In the genomic region with DNA sequence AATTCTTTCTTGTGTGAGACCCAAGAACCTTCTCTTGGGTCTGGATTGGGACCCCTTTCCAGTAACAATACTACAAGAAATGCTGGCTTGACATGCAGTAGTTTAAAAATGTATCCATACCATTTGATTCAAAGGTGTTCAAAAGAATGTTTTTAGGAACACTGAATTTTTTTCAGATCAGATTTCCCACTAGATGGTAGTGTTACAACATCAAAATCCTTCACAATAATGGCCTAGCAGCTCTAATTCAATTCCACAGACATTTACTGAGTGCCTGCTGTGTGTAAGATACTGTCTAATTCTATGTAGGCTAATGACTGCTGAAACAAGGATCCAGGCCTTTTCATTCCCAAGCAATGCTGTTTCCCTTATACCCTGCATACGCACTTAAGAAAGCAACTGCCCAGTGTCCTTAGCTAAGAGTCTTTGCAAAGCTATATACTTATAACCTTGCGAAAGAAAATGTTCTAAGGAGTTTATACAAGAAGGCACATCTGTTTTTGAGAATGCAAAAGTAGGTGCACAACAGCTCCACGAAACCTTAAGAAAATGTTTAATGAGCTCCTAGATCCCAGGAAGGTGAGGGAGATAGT, we compare ENCODE assay signal across 9 cellular contexts. TPM values are rescaled to one million over a fixed set of nuclear protein-coding genes. Genes with fewer than 3 reads are reported as not detected.
DNase-seq lines count a peak whose midpoint lies in the region; ATAC-seq and TF ChIP-seq lines count a peak whose summit lies in the region.
"Had no signal": no experiment of that assay in that cellular context is flagged by ENCODE, and none has a peak within 500 bp of the region (broad histone marks: within the 10 kb centered on the region; RNA-seq: fewer than 3 reads in every experiment).

No MANE protein-coding gene starts in this region.

- H3K27ac Mint-ChIP-seq in activated CD4-positive, alpha-beta T cell treated with anti-CD3 and anti-CD28 coated beads, Interleukin-2, amount 10 ng/mL, durations not matched to agents 24 days and 14 days, result no peak overlapping the region

- DNase-seq in cardiac muscle cell (ENCODE audit: low read depth in 1 of 2, low spot score in 1 of 2) (peak; percentile 34 to 59), Right ventricle myocardium inferior (ENCODE audit: missing footprints) (no peak), glomerular visceral epithelial cell (ENCODE audit: extremely low spot score) (peak; percentile 10), osteoblast (ENCODE audit: insufficient read length, low spot score, missing footprints) (no peak), coronary artery (ENCODE audit: low spot score) (no peak)
- no peak for DNase-seq in activated CD4-positive, alpha-beta T cell treated with anti-CD3 and anti-CD28 coated beads, Interleukin-2, amount 10 ng/mL, durations not matched to agents 24 days and 14 days
- no peak for DNase-seq in activated effector memory CD4-positive, alpha-beta T cell treated with Interleukin-2 at 50 U/mL for 16 hours

- H3K27me3 ChIP-seq in cardiac muscle cell (no peaks in the 10 kb centered on the region), OCI-LY3 (ENCODE audit: low read depth, low read length) (peaks cover 8% of the 10 kb centered on the region; the same call in 1 of the 2 replicates), osteoblast (ENCODE audit: insufficient read depth, low read length) (no peaks in the 10 kb centered on the region)
- H3K27me3 ChIP-seq: BLaER1 had no signal

- H3K9ac ChIP-seq in OCI-LY3 (ENCODE audit: low read length), result no peak overlapping the region
- H3K9ac ChIP-seq: BLaER1 had no signal

- H3K9me3 Mint-ChIP-seq in activated CD4-positive, alpha-beta T cell treated with anti-CD3 and anti-CD28 coated beads, Interleukin-2, amount 10 ng/mL, durations not matched to agents 24 days and 14 days, result no peaks in the 10 kb centered on the region

- H3K4me3 Mint-ChIP-seq in activated CD4-positive, alpha-beta T cell treated with anti-CD3 and anti-CD28 coated beads, Interleukin-2, amount 10 ng/mL, durations not matched to agents 24 days and 14 days, result no peak overlapping the region

- H3K4me1 ChIP-seq in cardiac muscle cell (ENCODE audit: low read depth) (peaks cover 10% of the 10 kb centered on the region), OCI-LY3 (ENCODE audit: low read length) (no peaks in the 10 kb centered on the region), osteoblast (ENCODE audit: insufficient read depth, low read length) (no peaks in the 10 kb centered on the region)
- H3K4me1 ChIP-seq: BLaER1 had no signal

- no peaks in the 10 kb centered on the region for H4K20me1 ChIP-seq in OCI-LY3 (ENCODE audit: insufficient read depth, low read length)
- H4K20me1 ChIP-seq in osteoblast (ENCODE audit: insufficient read depth, low read length), result no peaks in the 10 kb centered on the region
- H4K20me1 ChIP-seq: BLaER1 had no signal

- no peaks in the 10 kb centered on the region for H3K36me3 Mint-ChIP-seq in activated CD4-positive, alpha-beta T cell treated with anti-CD3 and anti-CD28 coated beads, Interleukin-2, amount 10 ng/mL, durations not matched to agents 24 days and 14 days (ENCODE audit: low read depth)

- H3K27me3 Mint-ChIP-seq in activated CD4-positive, alpha-beta T cell treated with anti-CD3 and anti-CD28 coated beads, Interleukin-2, amount 10 ng/mL, durations not matched to agents 24 days and 14 days, result no peaks in the 10 kb centered on the region

- no peak overlapping the region for H3K4me2 ChIP-seq in OCI-LY3 (ENCODE audit: low read length)
- no peak overlapping the region for H3K4me2 ChIP-seq in osteoblast (ENCODE audit: insufficient read depth, low read length)
- H3K4me2 ChIP-seq: BLaER1 had no signal

- H3K79me2 ChIP-seq in OCI-LY3 (ENCODE audit: low read length) (no peaks in the 10 kb centered on the region), osteoblast (ENCODE audit: insufficient read depth, low read length) (no peaks in the 10 kb centered on the region)

- TF ChIP-seq CTCF in cardiac muscle cell (IDR thresholded peaks at IDR 0.05; ENCODE audit: low read depth, low read length) (peak; percentile 8), OCI-LY3 (IDR thresholded peaks at IDR 0.05; ENCODE audit: low read depth, low read length) (peak; percentile 48), osteoblast (IDR thresholded peaks at IDR 0.05; ENCODE audit: extremely low read depth, low read depth, low read length) (no peak), coronary artery (IDR thresholded peaks at IDR 0.05) (no peak)

- ATAC-seq in Right ventricle myocardium inferior, result no peak

- H3K36me3 ChIP-seq in cardiac muscle cell (no peaks in the 10 kb centered on the region), OCI-LY3 (replicated peaks; ENCODE audit: low read depth, low read length) (no peaks in the 10 kb centered on the region), osteoblast (ENCODE audit: insufficient read depth, low read length) (no peaks in the 10 kb centered on the region)
- H3K36me3 ChIP-seq: BLaER1 had no signal

- no peaks in the 10 kb centered on the region for H3K4me1 Mint-ChIP-seq in activated CD4-positive, alpha-beta T cell treated with anti-CD3 and anti-CD28 coated beads, Interleukin-2, amount 10 ng/mL, durations not matched to agents 24 days and 14 days

- intact Hi-C loops in Right ventricle myocardium inferior (cut with DNase I), result no loop called here
- intact Hi-C loops in activated CD4-positive, alpha-beta T cell treated with anti-CD3 and anti-CD28 coated beads, Interleukin-2, amount 10 ng/mL, durations not matched to agents 24 days and 14 days (cut with micrococcal nuclease), result no loop called here

- H3K27ac ChIP-seq in cardiac muscle cell (peak overlapping the region; percentile 3), OCI-LY3 (ENCODE audit: low read length) (no peak overlapping the region), osteoblast (ENCODE audit: low read depth, low read length) (no peak overlapping the region), coronary artery (no peak overlapping the region)
- H3K27ac ChIP-seq: BLaER1 had no signal

- no peak overlapping the region for H2AFZ ChIP-seq in OCI-LY3 (ENCODE audit: low read depth, low read length)
- H2AFZ ChIP-seq in osteoblast (ENCODE audit: low read length), result no peak overlapping the region

- no peak overlapping the region for H3K4me3 ChIP-seq in cardiac muscle cell
- no peak overlapping the region for H3K4me3 ChIP-seq in OCI-LY3 (ENCODE audit: low read length)
- H3K4me3 ChIP-seq in osteoblast (ENCODE audit: insufficient read depth, low read length), result no peak overlapping the region
- no peak overlapping the region for H3K4me3 ChIP-seq in coronary artery
- H3K4me3 ChIP-seq: BLaER1 had no signal

- no peaks in the 10 kb centered on the region for H3K9me3 ChIP-seq in cardiac muscle cell (ENCODE audit: low read depth)
- H3K9me3 ChIP-seq in OCI-LY3 (ENCODE audit: insufficient read depth, low read length), result no peaks in the 10 kb centered on the region
- no peaks in the 10 kb centered on the region for H3K9me3 ChIP-seq in osteoblast (ENCODE audit: low read depth, low read length)
- H3K9me3 ChIP-seq: BLaER1 had no signal

RNA-seq across cellular contexts. Expression of a gene that starts 50.7 kb away (rescaled TPM):
- total RNA-seq in cardiac muscle cell (362 and 376 TPM in 2 replicates), Right ventricle myocardium inferior (378 TPM), osteoblast (under 0.01 and 0.29 TPM in 2 replicates)
- polyA plus RNA-seq in cardiac muscle cell, result 363 and 451 TPM in 2 replicates
- not detected in 2 replicates for total RNA-seq in activated CD4-positive, alpha-beta T cell treated with anti-CD3 and anti-CD28 coated beads, Interleukin-2, amount 10 ng/mL, durations not matched to agents 24 days and 14 days

Comparison
In these comparisons a context has a peak if more than half of its experiments do, and no peak if none do; other contexts are left out.
1. DNase-seq: peak in cardiac muscle cell (2 of 2) and glomerular visceral epithelial cell (single experiment); none in Right ventricle myocardium inferior (single experiment), osteoblast (single experiment), activated CD4-positive, alpha-beta T cell treated with anti-CD3 and anti-CD28 coated beads, Interleukin-2, amount 10 ng/mL, durations not matched to agents 24 days and 14 days (single experiment), activated effector memory CD4-positive, alpha-beta T cell treated with Interleukin-2 at 50 U/mL for 16 hours (single experiment) and coronary artery (single experiment).
2. CTCF ChIP-seq: peak in cardiac muscle cell (single experiment) and OCI-LY3 (single experiment); none in osteoblast (single experiment) and coronary artery (single experiment).
3. RNA of a gene that starts 50.7 kb away (total RNA-seq): 378 TPM in Right ventricle myocardium inferior (single experiment) and 362 to 376 TPM in cardiac muscle cell; under 0.01 to 0.29 TPM in osteoblast and not detected in activated CD4-positive, alpha-beta T cell treated with anti-CD3 and anti-CD28 coated beads, Interleukin-2, amount 10 ng/mL, durations not matched to agents 24 days and 14 days; every median in the first group is over 100 times any median in the second.